ENCODE assay signal across 8 cellular contexts in genomic region chr6:30325150-30325872, GRCh38. TPM values are rescaled to one million over a fixed set of nuclear protein-coding genes. Genes with fewer than 3 reads are reported as not detected.
A peak's percentile ranks its signal among the peaks of the same experiment; 100 is the strongest.
DNase-seq lines count a peak whose midpoint lies in the region; ATAC-seq and TF ChIP-seq lines count a peak whose summit lies in the region.

No MANE protein-coding gene starts in this region.

- H4K20me1 ChIP-seq in hepatocyte (ENCODE audit: insufficient read depth, poor library complexity, severe bottlenecking) (peaks cover 43% of the 10 kb centered on the region), smooth muscle cell (ENCODE audit: low read depth) (peaks cover 49% of the 10 kb centered on the region)

- H3K4me3 Mint-ChIP-seq in activated naive CD8-positive, alpha-beta T cell treated with anti-CD3 and anti-CD28 coated beads, Interleukin-2, amount 10 ng/mL, durations not matched to agents 7 days and 5 days, result peak overlapping the region; percentile 94

- H3K4me2 ChIP-seq in hepatocyte (peak overlapping the region; percentile 89), smooth muscle cell (peak overlapping the region; percentile 98)

- peak overlapping the region; percentile 78 for H3K4me3 ChIP-seq in hepatocyte
- peak overlapping the region; percentile 92 for H3K4me3 ChIP-seq in smooth muscle cell

- H3K36me3 ChIP-seq in hepatocyte (replicated peaks; ENCODE audit: insufficient read depth, low read depth) (no peaks in the 10 kb centered on the region), smooth muscle cell (ENCODE audit: low read depth) (peaks cover 3% of the 10 kb centered on the region)

- H3K27ac Mint-ChIP-seq in activated naive CD8-positive, alpha-beta T cell treated with anti-CD3 and anti-CD28 coated beads, Interleukin-2, amount 10 ng/mL, durations not matched to agents 7 days and 5 days, result peak overlapping the region; percentile 97

- no peaks in the 10 kb centered on the region for H3K27me3 Mint-ChIP-seq in activated naive CD8-positive, alpha-beta T cell treated with anti-CD3 and anti-CD28 coated beads, Interleukin-2, amount 10 ng/mL, durations not matched to agents 7 days and 5 days

- no peak for TF ChIP-seq CTCF in hepatocyte (IDR thresholded peaks at IDR 0.05; ENCODE audit: poor library complexity)
- TF ChIP-seq CTCF in smooth muscle cell (IDR thresholded peaks at IDR 0.05; ENCODE audit: borderline replicate concordance, insufficient read depth, poor library complexity, severe bottlenecking), result no peak

- WGBS in hepatocyte (ENCODE audit: low lambda C conversion rate, missing lambda C conversion rate), result 7% methylated on average over 9 of the region's 10 CpGs
- 1% methylated on average over 10 of the region's 10 CpGs for WGBS in smooth muscle cell (ENCODE audit: low lambda C conversion rate)

- peak overlapping the region; percentile 99 for H3K9ac ChIP-seq in smooth muscle cell (ENCODE audit: low read depth)

- H3K9me2 ChIP-seq in hepatocyte (replicated peaks; ENCODE audit: insufficient read depth), result no peaks in the 10 kb centered on the region

- ATAC-seq in HG02870 (IDR thresholded peaks at IDR 0.05; ENCODE audit: unreplicated experiment) (peak; percentile 37), HG03196 (IDR thresholded peaks at IDR 0.05; ENCODE audit: unreplicated experiment) (no peak)
- ATAC-seq in activated naive CD8-positive, alpha-beta T cell treated with anti-CD3 and anti-CD28 coated beads, Interleukin-2, amount 10 ng/mL, durations not matched to agents 7 days and 5 days (ENCODE audit: low read depth), result peak; percentile 65

- H3K9me3 ChIP-seq in hepatocyte (ENCODE audit: low read depth) (no peaks in the 10 kb centered on the region), smooth muscle cell (replicated peaks; ENCODE audit: low read depth) (no peaks in the 10 kb centered on the region)

- H2AFZ ChIP-seq in hepatocyte (peak overlapping the region; percentile 83), smooth muscle cell (ENCODE audit: low read depth) (no peak overlapping the region)

- H3K4me1 ChIP-seq in hepatocyte (ENCODE audit: insufficient read depth) (peaks cover 13% of the 10 kb centered on the region), smooth muscle cell (ENCODE audit: low read depth) (peaks cover 43% of the 10 kb centered on the region)

- peaks cover 4% of the 10 kb centered on the region for H3F3A ChIP-seq in smooth muscle cell (ENCODE audit: low read depth)

- H3K27ac ChIP-seq in hepatocyte (peak overlapping the region; percentile 98), smooth muscle cell (ENCODE audit: low read depth) (peak overlapping the region; percentile 100)

- peaks cover 52% of the 10 kb centered on the region for H3K4me1 Mint-ChIP-seq in activated naive CD8-positive, alpha-beta T cell treated with anti-CD3 and anti-CD28 coated beads, Interleukin-2, amount 10 ng/mL, durations not matched to agents 7 days and 5 days

- H3K27me3 ChIP-seq in hepatocyte, result no peaks in the 10 kb centered on the region
- H3K27me3 ChIP-seq in smooth muscle cell (ENCODE audit: low read depth), result no peaks in the 10 kb centered on the region

- DNase-seq in GM04504 (ENCODE audit: low read depth), result peak; percentile 11
- DNase-seq in RPMI7951 (ENCODE audit: low read depth), result peak; percentile 64
- DNase-seq in activated naive CD8-positive, alpha-beta T cell treated with anti-CD3 and anti-CD28 coated beads, Interleukin-2, amount 10 ng/mL, durations not matched to agents 7 days and 5 days, result no peak
- peak; percentile 83 for DNase-seq in hepatocyte (ENCODE audit: low spot score)
- no peak for DNase-seq in smooth muscle cell (lab: John Stamatoyannopoulos, UW; ENCODE audit: unreplicated experiment)
- no peak for DNase-seq in NCI-H1048 (lab: John Stamatoyannopoulos, UW)

- peaks cover 20% of the 10 kb centered on the region for H3K36me3 Mint-ChIP-seq in activated naive CD8-positive, alpha-beta T cell treated with anti-CD3 and anti-CD28 coated beads, Interleukin-2, amount 10 ng/mL, durations not matched to agents 7 days and 5 days

- POLR2A ChIA-PET in activated naive CD8-positive, alpha-beta T cell treated with anti-CD3 and anti-CD28 coated beads, Interleukin-2, amount 10 ng/mL, durations not matched to agents 7 days and 5 days (lab: Charles Lee), result interaction anchor here (0.6 to 2.7 kb wide), 8 partner anchors 8 to 392 kb away, joined by 3 to 33 read pairs (median 6); partner anchors contain the start of genes MDC1, PPP1R11, RPP21 and TRIM26

- H3K79me2 ChIP-seq in hepatocyte (peaks cover 60% of the 10 kb centered on the region), smooth muscle cell (ENCODE audit: low read depth) (peaks cover 55% of the 10 kb centered on the region)

- H3K9me3 Mint-ChIP-seq in activated naive CD8-positive, alpha-beta T cell treated with anti-CD3 and anti-CD28 coated beads, Interleukin-2, amount 10 ng/mL, durations not matched to agents 7 days and 5 days, result no peaks in the 10 kb centered on the region

RNA-seq across cellular contexts. Expression of gene TRIM39, which starts 1.4 kb away (rescaled TPM):
- 6.7 and 9.4 TPM in 2 replicates for total RNA-seq in RPMI7951 (2014; rRNA removed; shearing (Covaris generic))
- total RNA-seq in activated naive CD8-positive, alpha-beta T cell treated with anti-CD3 and anti-CD28 coated beads, Interleukin-2, amount 10 ng/mL, durations not matched to agents 7 days and 5 days, result 10 to 100 TPM; 24.1 to 24.2 TPM
- total RNA-seq in hepatocyte (7.0 and 7.8 TPM in 2 replicates), smooth muscle cell (21.9 and 22.6 TPM in 2 replicates)
- polyA plus RNA-seq in hepatocyte (6.3 and 8.8 TPM in 2 replicates), smooth muscle cell (12.4 and 14.5 TPM in 2 replicates)

RNA-seq across cellular contexts. Expression of gene RPP21, which starts 19.6 kb away (rescaled TPM):
- 90.8 and 94.3 TPM in 2 replicates for total RNA-seq in RPMI7951 (2014; rRNA removed; shearing (Covaris generic))
- total RNA-seq in activated naive CD8-positive, alpha-beta T cell treated with anti-CD3 and anti-CD28 coated beads, Interleukin-2, amount 10 ng/mL, durations not matched to agents 7 days and 5 days, result 10 to 100 TPM; 43.0 to 49.3 TPM
- total RNA-seq in hepatocyte (40.8 and 41.6 TPM in 2 replicates), smooth muscle cell (66.3 and 67.1 TPM in 2 replicates)
- polyA plus RNA-seq in hepatocyte (80.8 and 87.2 TPM in 2 replicates), smooth muscle cell (77.5 and 114 TPM in 2 replicates)

Comparison
In these comparisons a context has a peak if more than half of its experiments do, and no peak if none do; other contexts are left out.
1. DNase-seq: peak in GM04504 (single experiment), RPMI7951 (single experiment) and hepatocyte (single experiment); none in activated naive CD8-positive, alpha-beta T cell treated with anti-CD3 and anti-CD28 coated beads, Interleukin-2, amount 10 ng/mL, durations not matched to agents 7 days and 5 days (single experiment), smooth muscle cell (single experiment) and NCI-H1048 (single experiment).